Comparison of ENCODE assay signal across 8 cellular contexts in the genomic region with DNA sequence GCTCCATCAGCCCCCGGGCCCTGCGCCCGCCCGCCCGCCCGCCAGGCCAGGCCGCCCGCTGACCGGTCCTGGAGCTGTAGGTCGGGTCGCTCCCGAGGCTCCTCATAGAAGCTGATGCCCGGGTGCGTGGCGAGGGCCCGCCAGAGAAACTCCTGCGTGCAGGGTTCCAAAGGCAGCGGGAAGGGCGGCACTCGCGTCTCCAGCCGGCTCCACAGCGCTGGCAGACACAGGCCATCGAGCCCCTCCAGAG. TPM values are rescaled to one million over a fixed set of nuclear protein-coding genes. Genes with fewer than 3 reads are reported as not detected.
A peak's percentile ranks its signal among the peaks of the same experiment; 100 is the strongest.
DNase-seq lines count a peak whose midpoint lies in the region; TF ChIP-seq lines count a peak whose summit lies in the region.

No MANE protein-coding gene starts in this region.

- no peak overlapping the region for H3K14ac ChIP-seq in H9 (ENCODE audit: insufficient read depth, low read length)

- peak overlapping the region; percentile 60 for H3K27ac ChIP-seq in CD8-positive, alpha-beta memory T cell (ENCODE audit: low read depth, low read length)
- no peak overlapping the region for H3K27ac ChIP-seq in H9 (ENCODE audit: insufficient read length, low read depth, low read length)
- no peak overlapping the region for H3K27ac ChIP-seq in PC-9
- H3K27ac ChIP-seq in prostate gland = peak overlapping the region; percentile 88 to 90

- H4K20me1 ChIP-seq in H9 (ENCODE audit: control insufficient read depth, insufficient read depth, insufficient read length) (no peaks in the 10 kb centered on the region), PC-9 (ENCODE audit: insufficient read depth) (peaks cover 35% of the 10 kb centered on the region)

- TF ChIP-seq POLR2A in prostate gland (IDR thresholded peaks at IDR 0.05) = no peak

- H3K27me3 ChIP-seq in CD8-positive, alpha-beta memory T cell (ENCODE audit: insufficient read depth, low read length, poor library complexity, severe bottlenecking) = no peaks in the 10 kb centered on the region
- H3K27me3 ChIP-seq in H9 (ENCODE audit: insufficient read depth, low read length) = no peaks in the 10 kb centered on the region
- no peaks in the 10 kb centered on the region for H3K27me3 ChIP-seq in PC-9 (ENCODE audit: insufficient read depth, low read depth)
- no peaks in the 10 kb centered on the region for H3K27me3 ChIP-seq in prostate gland (replicated peaks; ENCODE audit: insufficient read depth)

- no peak overlapping the region for H2AFZ ChIP-seq in H9 (ENCODE audit: low read length)
- peak overlapping the region; percentile 82 for H2AFZ ChIP-seq in PC-9

- no TSS peak for BruUV-seq in PC-9 (replicated peaks; lab: Mats Ljungman, UMichigan)

- no peaks in the 10 kb centered on the region for H3K9me3 Mint-ChIP-seq in CD8-positive, alpha-beta memory T cell
- H3K9me3 Mint-ChIP-seq in H9 = no peaks in the 10 kb centered on the region

- no peak overlapping the region for H4K8ac ChIP-seq in H9 (replicated peaks; ENCODE audit: insufficient read length, low read depth, low read length)

- H3T11ph ChIP-seq in H9 (ENCODE audit: low read length) = no peak overlapping the region

- H3K79me2 ChIP-seq in H9 (ENCODE audit: insufficient read depth, low read length) = peaks cover 13% of the 10 kb centered on the region; the same call in 1 of the 2 replicates
- peaks cover 59% of the 10 kb centered on the region for H3K79me2 ChIP-seq in PC-9 (ENCODE audit: low read depth)

- peak overlapping the region; percentile 92 for H3K4me2 ChIP-seq in H9 (ENCODE audit: insufficient read depth, insufficient read length, low read length)
- peak overlapping the region; percentile 99 for H3K4me2 ChIP-seq in PC-9

- H3K27me3 Mint-ChIP-seq in CD8-positive, alpha-beta memory T cell = peaks cover 0 to 9% of the 10 kb centered on the region in 2 donors
- H3K27me3 Mint-ChIP-seq in H9 (ENCODE audit: low read depth) = no peaks in the 10 kb centered on the region; the same call in 1 of the 2 replicates

- no peak for DNase-seq in CD8-positive, alpha-beta memory T cell
- DNase-seq in H9 (no peak), PC-9 (no peak), fibroblast of pulmonary artery (ENCODE audit: low read depth) (no peak), prostate gland (ENCODE audit: low spot score) (no peak), NCI-H1092 (lab: John Stamatoyannopoulos, UW) (no peak), HT-29 (ENCODE audit: low spot score) (no peak)
- no peak for DNase-seq in activated CD4-positive, alpha-beta T cell treated with anti-CD3 and anti-CD28 coated beads, Interleukin-2, amount 50 U/mL, for 48 hours

- peak overlapping the region; percentile 94 to 100 (median 100) for H3K27ac Mint-ChIP-seq in CD8-positive, alpha-beta memory T cell
- H3K27ac Mint-ChIP-seq in H9 = peak overlapping the region in 2 of 3 experiments; percentile 90 to 93; a peak in 3 of 7 replicates

- peaks cover 4% of the 10 kb centered on the region for H3K36me3 ChIP-seq in CD8-positive, alpha-beta memory T cell (ENCODE audit: insufficient read depth, low read length)
- H3K36me3 ChIP-seq in PC-9 (ENCODE audit: low read depth) (0 out of 2 replicates have a peak, but pooled peaks cover 8% of the 10 kb centered on the region), prostate gland (peaks cover 1 to 2% of the 10 kb centered on the region in 2 donors)

- peak overlapping the region; percentile 60 for H3K9ac ChIP-seq in H9 (ENCODE audit: extremely low read depth, insufficient read length, low read length)

- H3F3A ChIP-seq in PC-9 (ENCODE audit: insufficient read depth, low read depth) = no peaks in the 10 kb centered on the region

- no peak overlapping the region for H2BK15ac ChIP-seq in H9 (ENCODE audit: low read depth, low read length)

- H2BK5ac ChIP-seq in H9 (ENCODE audit: insufficient read length, low read length) = no peak overlapping the region

- POLR2A ChIA-PET in CD8-positive, alpha-beta memory T cell (lab: Charles Lee) = interaction anchor here (0.5 to 1.0 kb wide), 2 partner anchors 85 to 391 kb away, joined by 4 read pairs; no protein-coding TSS in a partner anchor
- POLR2A ChIA-PET in PC-9 (lab: Charles Lee; ENCODE audit: unreplicated experiment) = interaction anchor here (0.5 to 0.8 kb wide), 9 partner anchors 10 to 346 kb away, joined by 3 to 18 read pairs (median 5); a partner anchor contains a TSS

- H2BK20ac ChIP-seq in H9 (ENCODE audit: low read depth, low read length, poor library complexity, severe bottlenecking) = no peak overlapping the region

- no peak overlapping the region for H3K56ac ChIP-seq in H9 (ENCODE audit: insufficient read length, low read depth, low read length)

- H2BK120ac ChIP-seq in H9 (ENCODE audit: low read depth, low read length, poor library complexity, severe bottlenecking) = no peak overlapping the region

- H3K36me3 Mint-ChIP-seq in CD8-positive, alpha-beta memory T cell = peaks cover 0 to 36% (median 6%) of the 10 kb centered on the region in 3 donors
- H3K36me3 Mint-ChIP-seq in H9 (ENCODE audit: insufficient read depth in 1 of 3, low read depth in 3 of 3) = peaks cover 11 to 25% (median 23%) of the 10 kb centered on the region in 3 experiments; a peak in 6 of 7 replicates

- H3K23ac ChIP-seq in H9 (ENCODE audit: insufficient read length, low read depth, low read length) = no peak overlapping the region

- H3K79me1 ChIP-seq in H9 (ENCODE audit: insufficient read depth, low read depth, low read length, poor library complexity, severe bottlenecking) = peaks cover 13% of the 10 kb centered on the region

- H3K9me2 ChIP-seq in PC-9 (ENCODE audit: insufficient read depth) = no peaks in the 10 kb centered on the region

- peaks cover 31% of the 10 kb centered on the region for H3K4me1 ChIP-seq in CD8-positive, alpha-beta memory T cell (ENCODE audit: insufficient read depth, low read length)
- H3K4me1 ChIP-seq in H9 (ENCODE audit: insufficient read depth, low read length) (no peaks in the 10 kb centered on the region), PC-9 (replicated peaks; ENCODE audit: insufficient read depth) (peaks cover 29% of the 10 kb centered on the region), prostate gland (replicated peaks) (peaks cover 6% of the 10 kb centered on the region)

- peaks cover 37 to 53% (median 48%) of the 10 kb centered on the region in 3 donors for H3K4me1 Mint-ChIP-seq in CD8-positive, alpha-beta memory T cell
- H3K4me1 Mint-ChIP-seq in H9 = peaks cover 11 to 25% of the 10 kb centered on the region in 2 experiments

- TF ChIP-seq CTCF in H9 (conservative IDR thresholded peaks at IDR 0.05) (no peak), PC-9 (conservative IDR thresholded peaks at IDR 0.05) (no peak), fibroblast of pulmonary artery (IDR thresholded peaks at IDR 0.05; ENCODE audit: low read length, missing control alignments) (no peak), prostate gland (IDR thresholded peaks at IDR 0.05) (no peak)

- no peak overlapping the region for H2BK12ac ChIP-seq in H9 (ENCODE audit: insufficient read length, low read depth, low read length)

- peak overlapping the region; percentile 99 for H3K4me3 ChIP-seq in CD8-positive, alpha-beta memory T cell (ENCODE audit: low read length)
- H3K4me3 ChIP-seq in PC-9 (peak overlapping the region; percentile 98), fibroblast of pulmonary artery (replicated peaks; ENCODE audit: low read depth, low read length) (peak overlapping the region; percentile 100), prostate gland (peak overlapping the region; percentile 82 to 83)

- H4K91ac ChIP-seq in H9 (ENCODE audit: insufficient read length, low read depth, low read length) = no peak overlapping the region

- CTCF ChIA-PET in CD8-positive, alpha-beta memory T cell (lab: Charles Lee) = interaction anchor here (1.0 to 1.3 kb wide), 3 partner anchors 87 to 370 kb away, joined by 3 to 5 read pairs (median 4); no protein-coding TSS in a partner anchor
- CTCF ChIA-PET in PC-9 (lab: Charles Lee) = interaction anchor here (0.6 to 0.7 kb wide), 2 partner anchors 33 to 868 kb away, joined by 3 to 4 read pairs; no protein-coding TSS in a partner anchor

- no peak overlapping the region for H3K4ac ChIP-seq in H9 (ENCODE audit: low read depth, low read length)

- peak overlapping the region; percentile 22 for H3K18ac ChIP-seq in H9 (ENCODE audit: insufficient read length, low read depth, low read length)

- intact Hi-C loops in PC-9 (cut with micrococcal nuclease; ENCODE audit: unreplicated experiment) = no loop called here
- intact Hi-C loops in prostate gland (cut with DNase I) = no loop called here

- H2AK5ac ChIP-seq in H9 (ENCODE audit: insufficient read length, low read length) = no peak overlapping the region

- no peak overlapping the region for H4K5ac ChIP-seq in H9 (ENCODE audit: insufficient read length, low read depth, low read length)

- no peaks in the 10 kb centered on the region for H3K9me3 ChIP-seq in CD8-positive, alpha-beta memory T cell (ENCODE audit: low read length)
- H3K9me3 ChIP-seq in H9 (ENCODE audit: control insufficient read depth, low read depth, low read length) = no peaks in the 10 kb centered on the region
- no peaks in the 10 kb centered on the region for H3K9me3 ChIP-seq in PC-9 (ENCODE audit: insufficient read depth, low read depth)
- no peaks in the 10 kb centered on the region for H3K9me3 ChIP-seq in prostate gland

- H3K4me3 Mint-ChIP-seq in CD8-positive, alpha-beta memory T cell = peak overlapping the region; percentile 89 to 99 (median 98)
- H3K4me3 Mint-ChIP-seq in H9 = peak overlapping the region; percentile 99 to 100

- H3K23me2 ChIP-seq in H9 (ENCODE audit: insufficient read length, low read depth, low read length, poor library complexity, severe bottlenecking) = peaks cover 3% of the 10 kb centered on the region

- WGBS in H9 (ENCODE audit: extremely low coverage, insufficient read length, low lambda C conversion rate) = no CpG with 5 or more reads among the region's 24 CpGs
- WGBS in prostate gland = no CpG with 5 or more reads among the region's 24 CpGs

RNA-seq across cellular contexts. Expression of a gene that starts 0.2 kb away (rescaled TPM):
- 10 to 100 TPM; 60.4 to 62.7 TPM for total RNA-seq in CD8-positive, alpha-beta memory T cell
- 58.6 TPM for polyA plus RNA-seq in CD8-positive, alpha-beta memory T cell
- total RNA-seq in H9 (2021) (113 TPM in 2 replicates), PC-9 (2021) (118 and 142 TPM in 2 replicates), prostate gland (100 to 1,000 TPM; 164 to 233 TPM)
- total RNA-seq in HT-29 (2014; rRNA removed; shearing (Covaris generic)) = 75.3 and 86.4 TPM in 2 replicates

RNA-seq across cellular contexts. Expression of a gene that starts 0.4 kb away (rescaled TPM):
- 10 to 100 TPM; 15.1 to 17.5 TPM for total RNA-seq in CD8-positive, alpha-beta memory T cell
- 3.0 TPM for polyA plus RNA-seq in CD8-positive, alpha-beta memory T cell
- total RNA-seq in H9 (2021) (13.2 and 15.1 TPM in 2 replicates), PC-9 (2021) (60.9 and 64.8 TPM in 2 replicates), prostate gland (10 to 100 TPM; 31.7 to 40.9 TPM)
- total RNA-seq in HT-29 (2014; rRNA removed; shearing (Covaris generic)) = 18.8 and 25.2 TPM in 2 replicates

Comparison
In these comparisons a context has a peak if more than half of its experiments do, and no peak if none do; other contexts are left out.
1. H3K27ac ChIP-seq: peak in CD8-positive, alpha-beta memory T cell (single experiment) and prostate gland (2 of 2); none in H9 (single experiment) and PC-9 (single experiment).
2. Peak in every context shown above with its lines, with median percentiles within 50 percentile points of each other: H3K4me3 ChIP-seq.